Comparison of ENCODE assay signal across 8 cellular contexts in the genomic region with DNA sequence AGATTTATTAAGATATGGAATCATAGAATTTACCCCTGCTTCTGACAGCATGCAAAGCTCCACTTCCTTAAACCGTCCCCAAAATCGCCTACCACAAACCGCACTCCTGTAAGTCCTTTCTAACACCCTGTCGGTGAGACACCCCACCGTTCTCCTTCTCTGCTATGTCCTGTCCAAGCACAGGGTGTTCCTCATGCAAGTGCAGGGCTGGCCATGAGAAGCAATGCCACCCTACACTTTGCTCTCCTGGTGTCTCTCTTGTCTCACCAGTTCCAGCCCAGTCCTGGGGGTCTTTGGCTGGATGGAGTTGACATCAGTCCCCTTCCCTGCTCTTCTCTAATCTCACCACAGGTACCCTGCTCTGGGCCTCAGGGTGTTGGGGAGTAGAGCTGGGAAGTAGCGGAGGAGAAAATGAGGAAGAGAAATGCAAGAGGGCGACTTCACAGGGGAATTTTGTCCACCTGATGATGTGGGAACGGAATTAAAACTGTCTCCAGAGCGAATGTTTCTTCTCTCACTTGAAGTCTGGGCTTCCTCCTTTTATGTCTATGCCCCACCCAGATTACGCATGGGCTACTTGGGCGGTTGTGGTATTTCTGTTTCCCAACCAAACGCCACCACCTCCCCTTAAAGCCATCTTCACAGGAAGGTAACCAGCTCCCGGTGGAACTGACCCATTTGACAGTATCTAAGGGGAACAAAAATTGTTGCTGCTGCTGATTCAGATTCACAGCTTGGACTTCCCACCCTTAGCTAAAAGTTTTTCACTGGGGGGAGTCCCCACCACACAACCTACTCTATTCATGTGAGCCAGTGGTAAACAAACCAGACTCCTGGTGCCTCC. TPM values are rescaled to one million over a fixed set of nuclear protein-coding genes. Genes with fewer than 3 reads are reported as not detected.
DNase-seq lines count a peak whose midpoint lies in the region; ATAC-seq and TF ChIP-seq lines count a peak whose summit lies in the region.

No MANE protein-coding gene starts in this region.

- H3K27ac ChIP-seq in thoracic aorta, result no peak overlapping the region
- H3K27ac ChIP-seq in effector memory CD4-positive, alpha-beta T cell (ENCODE audit: insufficient read depth, low read length, poor library complexity, severe bottlenecking), result no peak overlapping the region

- no peaks in the 10 kb centered on the region for H3K4me1 ChIP-seq in thoracic aorta (ENCODE audit: control insufficient read depth in 1 of 2, low read depth in 2 of 2)
- peaks cover 4% of the 10 kb centered on the region for H3K4me1 ChIP-seq in effector memory CD4-positive, alpha-beta T cell (ENCODE audit: control insufficient read depth, insufficient read depth, low read length, poor library complexity, severe bottlenecking)

- no peak for TF ChIP-seq CTCF in thoracic aorta (IDR thresholded peaks at IDR 0.05)

- no peak overlapping the region for H3K4me3 Mint-ChIP-seq in activated CD4-positive, alpha-beta memory T cell treated with anti-CD3 and anti-CD28 coated beads for 36 hours

- H3K36me3 ChIP-seq in thoracic aorta, result no peaks in the 10 kb centered on the region
- H3K36me3 ChIP-seq in effector memory CD4-positive, alpha-beta T cell (ENCODE audit: control insufficient read depth, insufficient read depth, low read length), result no peaks in the 10 kb centered on the region

- DNase-seq in Ammon's horn (ENCODE audit: low spot score), result peak; percentile 59
- peak; percentile 44 for DNase-seq in activated CD4-positive, alpha-beta memory T cell treated with anti-CD3 and anti-CD28 coated beads for 36 hours
- DNase-seq in thoracic aorta (ENCODE audit: low spot score), result no peak
- no peak for DNase-seq in effector memory CD4-positive, alpha-beta T cell
- no peak for DNase-seq in GM19238 (ENCODE audit: insufficient read length, low spot score)
- no peak for DNase-seq in cortex of kidney (lab: John Stamatoyannopoulos, UW)

- intact Hi-C loops in activated CD4-positive, alpha-beta memory T cell treated with anti-CD3 and anti-CD28 coated beads for 36 hours (cut with micrococcal nuclease), result loop anchor here (2.0 kb wide), 1 partner anchor 87 kb away; no protein-coding TSS in a partner anchor

- POLR2A ChIA-PET in activated CD4-positive, alpha-beta memory T cell treated with anti-CD3 and anti-CD28 coated beads for 36 hours (lab: Charles Lee), result interaction anchor here (0.7 kb wide), 1 partner anchor 85 kb away, joined by 3 read pairs; no protein-coding TSS in a partner anchor

- H3K27me3 Mint-ChIP-seq in activated CD4-positive, alpha-beta memory T cell treated with anti-CD3 and anti-CD28 coated beads for 36 hours, result peaks cover 5% of the 10 kb centered on the region

- ATAC-seq in GM19023 (IDR thresholded peaks at IDR 0.05; ENCODE audit: unreplicated experiment) (peak; percentile 68), HG03064 (IDR thresholded peaks at IDR 0.05; ENCODE audit: low read depth, unreplicated experiment) (peak; percentile 63), thoracic aorta (ENCODE audit: insufficient number of reproducible peaks, low FRiP score, low read depth) (no peak)

- H3K27ac Mint-ChIP-seq in activated CD4-positive, alpha-beta memory T cell treated with anti-CD3 and anti-CD28 coated beads for 36 hours, result no peak overlapping the region

- H3K9me3 Mint-ChIP-seq in activated CD4-positive, alpha-beta memory T cell treated with anti-CD3 and anti-CD28 coated beads for 36 hours, result no peaks in the 10 kb centered on the region

- H3K4me3 ChIP-seq in thoracic aorta, result peak overlapping the region; percentile 28
- H3K4me3 ChIP-seq in effector memory CD4-positive, alpha-beta T cell (ENCODE audit: insufficient read depth, low read depth, low read length, poor library complexity, severe bottlenecking), result no peak overlapping the region

- no peaks in the 10 kb centered on the region for H3K9me3 ChIP-seq in thoracic aorta
- no peaks in the 10 kb centered on the region for H3K9me3 ChIP-seq in effector memory CD4-positive, alpha-beta T cell (ENCODE audit: control insufficient read depth, low read length)

- CTCF ChIA-PET in activated CD4-positive, alpha-beta memory T cell treated with anti-CD3 and anti-CD28 coated beads for 36 hours (lab: Charles Lee), result interaction anchor here (0.8 to 1.3 kb wide), 5 partner anchors 13 to 140 kb away, joined by 3 to 6 read pairs (median 3); no protein-coding TSS in a partner anchor

- peaks cover 28% of the 10 kb centered on the region for H3K4me1 Mint-ChIP-seq in activated CD4-positive, alpha-beta memory T cell treated with anti-CD3 and anti-CD28 coated beads for 36 hours (ENCODE audit: low read depth)

- no peaks in the 10 kb centered on the region for H3K36me3 Mint-ChIP-seq in activated CD4-positive, alpha-beta memory T cell treated with anti-CD3 and anti-CD28 coated beads for 36 hours

- H3K27me3 ChIP-seq in thoracic aorta (replicated peaks; ENCODE audit: insufficient read depth), result no peaks in the 10 kb centered on the region
- no peaks in the 10 kb centered on the region for H3K27me3 ChIP-seq in effector memory CD4-positive, alpha-beta T cell (replicated peaks; ENCODE audit: control insufficient read depth, insufficient read depth, low read length, poor library complexity, severe bottlenecking)

RNA-seq across cellular contexts. Expression of gene CASR, which starts 49.9 kb away (rescaled TPM):
- under 1 TPM; 0.14 to 0.19 TPM for total RNA-seq in activated CD4-positive, alpha-beta memory T cell treated with anti-CD3 and anti-CD28 coated beads for 36 hours
- not detected for total RNA-seq in thoracic aorta

Comparison
In these comparisons a context has a peak if more than half of its experiments do, and no peak if none do; other contexts are left out.
1. DNase-seq: peak in Ammon's horn (single experiment) and activated CD4-positive, alpha-beta memory T cell treated with anti-CD3 and anti-CD28 coated beads for 36 hours (single experiment); none in thoracic aorta (single experiment), effector memory CD4-positive, alpha-beta T cell (0 of 3), GM19238 (single experiment) and cortex of kidney (single experiment).